8 cellular contexts compared by ENCODE assay signal in the genomic region with DNA sequence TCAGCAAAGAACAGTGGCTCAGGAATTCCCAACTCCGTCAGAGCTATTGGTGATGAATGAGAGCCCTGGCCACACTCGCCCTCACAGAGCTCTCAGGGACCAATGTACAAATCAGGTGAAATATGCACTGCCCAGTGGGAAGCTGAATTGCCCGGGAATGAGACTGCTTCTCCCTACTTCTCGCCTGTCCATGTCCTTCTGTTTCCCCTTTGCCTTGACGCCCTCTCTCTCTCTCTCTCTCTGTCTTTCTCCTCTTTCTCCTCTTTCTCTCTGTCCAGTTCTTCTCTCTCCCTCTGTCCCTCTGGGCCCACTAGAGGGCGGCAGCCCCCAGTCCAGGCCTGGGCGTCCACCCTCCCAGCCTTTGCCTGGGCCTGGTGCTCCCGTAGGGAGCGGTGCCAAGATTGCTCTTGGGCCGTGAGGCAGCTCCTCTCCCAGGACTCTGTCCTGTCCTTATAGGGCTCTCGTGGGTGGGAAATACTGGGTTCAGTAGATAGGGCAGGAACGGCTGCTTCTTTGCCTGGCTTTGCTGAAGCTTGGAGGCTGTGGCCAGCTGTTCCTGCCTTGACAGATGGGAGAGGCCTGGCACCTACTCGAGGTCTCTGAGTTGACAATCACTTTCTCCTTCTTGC. TPM values are rescaled to one million over a fixed set of nuclear protein-coding genes. Genes with fewer than 3 reads are reported as not detected.
DNase-seq lines count a peak whose midpoint lies in the region; ATAC-seq, FAIRE-seq and TF ChIP-seq lines count a peak whose summit lies in the region.

No MANE protein-coding gene starts in this region.

- H3K4me1 ChIP-seq in DOHH2 (ENCODE audit: control insufficient read depth, low read length) = no peaks in the 10 kb centered on the region
- no peaks in the 10 kb centered on the region for H3K4me1 ChIP-seq in pancreas

- intact Hi-C loops in Right ventricle myocardium inferior (cut with DNase I) (loop anchor here (5.0 kb wide), 1 partner anchor 43 kb away; no protein-coding TSS in a partner anchor), pancreas (cut with DNase I) (no loop called here)

- H3K27me3 ChIP-seq in DOHH2 (ENCODE audit: control insufficient read depth, low read length) (peaks cover 7% of the 10 kb centered on the region; the same call in 1 of the 2 replicates), pancreas (no peaks in the 10 kb centered on the region)

- H3K4me2 ChIP-seq in DOHH2 (ENCODE audit: low read length) = no peak overlapping the region

- no peak overlapping the region for H3K27ac ChIP-seq in DOHH2 (ENCODE audit: low read depth, low read length)
- no peak overlapping the region for H3K27ac ChIP-seq in VCaP
- no peak overlapping the region for H3K27ac ChIP-seq in pancreas

- peak; percentile 95 for ATAC-seq in Right ventricle myocardium inferior
- peak; percentile 90 to 99 (median 95) for ATAC-seq in pancreas
- ATAC-seq in GM19397 (IDR thresholded peaks at IDR 0.05; ENCODE audit: unreplicated experiment) = no peak
- no peak for ATAC-seq in HG03354 (IDR thresholded peaks at IDR 0.05; ENCODE audit: poor library complexity, severe bottlenecking, unreplicated experiment)

- 32 to 36% methylated on average over 13 of the region's 13 CpGs for WGBS in pancreas, 2 donors

- peak; percentile 88 for DNase-seq in Right ventricle myocardium inferior (ENCODE audit: missing footprints)
- peak; percentile 49 to 84 (median 74) for DNase-seq in pancreas
- DNase-seq in stimulated activated naive CD4-positive, alpha-beta T cell treated with Interleukin-2 at 50 U/mL for 16 hours (lab: John Stamatoyannopoulos, UW) = no peak

- H4K20me1 ChIP-seq in DOHH2 (ENCODE audit: control insufficient read depth, insufficient read depth, low read depth, low read length) = no peaks in the 10 kb centered on the region

- no peak for FAIRE-seq in pancreas (lab: Jason Lieb, UNC)

- H3K4me3 ChIP-seq in DOHH2 (ENCODE audit: low read length) (no peak overlapping the region), pancreas (no peak overlapping the region)

- no peaks in the 10 kb centered on the region for H3F3A ChIP-seq in DOHH2 (ENCODE audit: control insufficient read depth, insufficient read depth)

- no peaks in the 10 kb centered on the region for H3K9me3 ChIP-seq in DOHH2 (ENCODE audit: control insufficient read depth, insufficient read depth, low read length)
- no peaks in the 10 kb centered on the region for H3K9me3 ChIP-seq in pancreas

- H3K9me2 ChIP-seq in DOHH2 (replicated peaks; ENCODE audit: control insufficient read depth, low read length) = no peaks in the 10 kb centered on the region

- TF ChIP-seq CTCF in DOHH2 (IDR thresholded peaks at IDR 0.05; ENCODE audit: low read depth, low read length, poor library complexity, severe bottlenecking) (peak; percentile 48), LNCAP (IDR thresholded peaks at IDR 0.05) (peak; percentile 37; the same call in 1 of the 2 replicates), VCaP (conservative IDR thresholded peaks at IDR 0.05) (peak; percentile 64), pancreas (IDR thresholded peaks at IDR 0.05) (peak in 3 of 4 donors; percentile 21 to 57 (median 42))

- no peaks in the 10 kb centered on the region for H3K36me3 ChIP-seq in DOHH2 (ENCODE audit: control insufficient read depth, low read length)
- no peaks in the 10 kb centered on the region for H3K36me3 ChIP-seq in pancreas

- H3K79me2 ChIP-seq in DOHH2 (ENCODE audit: control insufficient read depth, low read length) = no peaks in the 10 kb centered on the region

RNA-seq across cellular contexts. Expression of a gene that starts 28.4 kb away (rescaled TPM):
- total RNA-seq in Right ventricle myocardium inferior (71.4 TPM), pancreas (10 to 100 TPM; 36.3 to 70.2 (median 44.2) TPM)
- 10 to 100 TPM; 17.0 to 23.4 TPM for polyA plus RNA-seq in pancreas

Comparison
In these comparisons a context has a peak if more than half of its experiments do, and no peak if none do; other contexts are left out.
1. ATAC-seq: peak in Right ventricle myocardium inferior (single experiment) and pancreas (4 of 4); none in GM19397 (single experiment) and HG03354 (single experiment).
2. Peak in every context shown above with its lines, with median percentiles within 50 percentile points of each other: CTCF ChIP-seq.